ENCODE assay signal across 21 cellular contexts in the genomic region with DNA sequence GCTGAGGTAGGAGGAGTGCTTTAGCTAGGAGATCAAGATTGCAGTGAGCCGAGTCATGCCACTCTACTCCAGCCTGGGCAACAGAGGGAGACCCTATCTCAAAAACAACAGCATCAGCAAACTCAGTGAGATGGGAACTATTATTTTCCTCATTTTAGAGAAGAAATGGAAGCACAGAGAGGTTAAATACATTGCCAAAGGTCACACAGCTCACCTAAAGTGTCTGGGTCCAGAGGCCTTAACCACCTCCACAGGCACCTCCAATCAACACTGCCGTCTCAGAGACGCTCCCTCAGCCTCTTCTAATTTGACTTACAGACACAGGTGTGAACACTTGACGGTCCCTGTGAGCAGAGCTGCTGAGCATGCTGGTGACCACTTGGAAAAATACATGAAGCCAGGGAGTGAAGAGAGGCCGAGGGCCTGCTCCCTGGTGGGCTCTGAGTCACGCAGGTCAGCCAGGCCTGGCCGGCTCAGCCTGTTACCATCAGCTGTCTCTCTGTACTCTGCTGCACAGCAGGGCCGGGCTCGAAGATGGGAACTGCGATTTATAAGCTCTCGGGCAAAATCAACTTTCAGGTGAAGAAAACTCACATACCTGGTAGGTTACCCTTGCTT.
A peak's percentile ranks its signal among the peaks of the same experiment; 100 is the strongest.
DNase-seq lines count a peak whose midpoint lies in the region; ATAC-seq and TF ChIP-seq lines count a peak whose summit lies in the region.
"Had no signal": no experiment of that assay in that cellular context is flagged by ENCODE, and none has a peak within 500 bp of the region (broad histone marks: within the 10 kb centered on the region; RNA-seq: fewer than 3 reads in every experiment).

No MANE protein-coding gene starts in this region.

- peak overlapping the region; percentile 9; the same call in 1 of the 2 replicates for H3K9ac ChIP-seq in MM.1S (ENCODE audit: low read length)
- H3K9ac ChIP-seq in endodermal cell (ENCODE audit: extremely low read depth, low read length, poor library complexity, severe bottlenecking): no peak overlapping the region

- no peak overlapping the region for H3K27ac Mint-ChIP-seq in endodermal cell
- peak overlapping the region in 2 of 3 experiments; percentile 56 to 58 for H3K27ac Mint-ChIP-seq in nephron
- H3K27ac Mint-ChIP-seq: CD4-positive, alpha-beta T cell had no signal

- no peak overlapping the region for H3K4me3 ChIP-seq in AG04450 (ENCODE audit: low read depth, low read length)
- peak overlapping the region; percentile 59 for H3K4me3 ChIP-seq in MM.1S (ENCODE audit: low read length)
- no peak overlapping the region for H3K4me3 ChIP-seq in endodermal cell (ENCODE audit: low read length)

- H3K27ac ChIP-seq in AG04450 (ENCODE audit: low read depth, low read length) (peak overlapping the region; percentile 31), MM.1S (ENCODE audit: low read length) (0 out of 2 replicates have a peak overlapping the region, but pooled peaks have one; percentile 21), endodermal cell (ENCODE audit: low read depth, low read length) (no peak overlapping the region)

- no peaks in the 10 kb centered on the region; the same call in 1 of the 2 replicates for H3F3A ChIP-seq in MM.1S (ENCODE audit: insufficient read depth, low read length)

- H3K27me3 Mint-ChIP-seq in endodermal cell (ENCODE audit: insufficient read depth): peaks cover 3% of the 10 kb centered on the region
- no peaks in the 10 kb centered on the region for H3K27me3 Mint-ChIP-seq in nephron (ENCODE audit: low read depth)
- H3K27me3 Mint-ChIP-seq: CD4-positive, alpha-beta T cell had no signal

- H3K36me3 Mint-ChIP-seq in endodermal cell (ENCODE audit: low read depth) (no peaks in the 10 kb centered on the region), nephron (ENCODE audit: low read depth) (no peaks in the 10 kb centered on the region)

- H3K36me3 ChIP-seq in MM.1S (replicated peaks; ENCODE audit: insufficient read depth, low read length): no peaks in the 10 kb centered on the region
- no peaks in the 10 kb centered on the region for H3K36me3 ChIP-seq in endodermal cell (ENCODE audit: control insufficient read depth, insufficient read depth, low read length)

- H3K9me2 ChIP-seq in MM.1S (replicated peaks; ENCODE audit: insufficient read depth, low read length): no peaks in the 10 kb centered on the region

- H3K27me3 ChIP-seq in AG04450 (ENCODE audit: control insufficient read depth, insufficient read depth, low read length): no peaks in the 10 kb centered on the region
- no peaks in the 10 kb centered on the region for H3K27me3 ChIP-seq in MM.1S (replicated peaks; ENCODE audit: insufficient read depth, low read length)
- H3K27me3 ChIP-seq in endodermal cell (ENCODE audit: control insufficient read depth, insufficient read depth, low read length, poor library complexity, severe bottlenecking): no peaks in the 10 kb centered on the region

- peaks cover 5% of the 10 kb centered on the region for H3K4me1 Mint-ChIP-seq in endodermal cell
- H3K4me1 Mint-ChIP-seq in nephron: peaks cover 40% of the 10 kb centered on the region

- CTCF ChIA-PET in AG04450 (lab: Charles Lee): interaction anchor here (0.6 to 2.1 kb wide), 3 partner anchors 17 to 143 kb away, joined by 5 to 8 read pairs (median 6); no protein-coding TSS in a partner anchor

- no peaks in the 10 kb centered on the region for H3K4me1 ChIP-seq in MM.1S (ENCODE audit: low read length)
- H3K4me1 ChIP-seq in endodermal cell (ENCODE audit: control insufficient read depth, insufficient read depth, low read length): no peaks in the 10 kb centered on the region

- H3K4me3 Mint-ChIP-seq in endodermal cell: no peak overlapping the region
- peak overlapping the region in 1 of 3 experiments; percentile 70 for H3K4me3 Mint-ChIP-seq in nephron
- H3K4me3 Mint-ChIP-seq: CD4-positive, alpha-beta T cell had no signal

- H3K4me2 ChIP-seq in MM.1S (ENCODE audit: low read depth, low read length): peak overlapping the region; percentile 69

- POLR2A ChIA-PET in AG04450 (lab: Yijun Ruan, JAX): no interaction called here

- no peak for ATAC-seq in HG02840 (IDR thresholded peaks at IDR 0.05; ENCODE audit: low FRiP score, unreplicated experiment)

- H3K79me2 ChIP-seq in MM.1S (ENCODE audit: low read length): no peaks in the 10 kb centered on the region

- H3K9me3 Mint-ChIP-seq in endodermal cell (no peaks in the 10 kb centered on the region), nephron (no peaks in the 10 kb centered on the region)
- H3K9me3 Mint-ChIP-seq: CD4-positive, alpha-beta T cell had no signal

- H3K9me3 ChIP-seq in AG04450 (ENCODE audit: control insufficient read depth, insufficient read depth, low read length) (no peaks in the 10 kb centered on the region), MM.1S (replicated peaks; ENCODE audit: insufficient read depth, low read length) (no peaks in the 10 kb centered on the region), endodermal cell (ENCODE audit: control insufficient read depth, low read length) (no peaks in the 10 kb centered on the region)

- DNase-seq in AG04450 (ENCODE audit: low read depth, low spot score): no peak
- no peak for DNase-seq in MM.1S
- peak; percentile 64 for DNase-seq in endodermal cell
- no peak for DNase-seq in NCI-H1436 treated with DMSO at 0.1 percent for 48 hours (lab: John Stamatoyannopoulos, UW)
- DNase-seq in COR-L47 (lab: John Stamatoyannopoulos, UW): no peak
- no peak for DNase-seq in SIG-M5 (lab: John Stamatoyannopoulos, UW)
- DNase-seq: Calu3; CD4-positive, alpha-beta T cell; EL; GOT3; KG1; NCI-H1436; NCI-H2029; NCI-H2171; NCI-H446; NCI-H526 treated with DMSO at 0.1 percent for 48 hours; NK-92 treated with Interleukin-12 subunit alpha and Interleukin-12 subunit beta, amount 100 ng/mL, for 24 hours; OCI-M1; Right ventricle myocardium superior had no signal

- 90 to 92% methylated on average over 9 to 11 of the region's 11 CpGs for WGBS in endodermal cell (ENCODE audit: insufficient coverage in 1 of 2, insufficient read length in 1 of 2), 2 experiments

- peak overlapping the region; percentile 95 for H2AFZ ChIP-seq in MM.1S (ENCODE audit: low read length)

- TF ChIP-seq CTCF in AG04450 (IDR thresholded peaks at IDR 0.05; ENCODE audit: low read depth, low read length): no peak
- TF ChIP-seq CTCF in MM.1S (IDR thresholded peaks at IDR 0.05; ENCODE audit: low read length): no peak
- no peak for TF ChIP-seq CTCF in endodermal cell (conservative IDR thresholded peaks at IDR 0.05)
- TF ChIP-seq CTCF in nephron (IDR thresholded peaks at IDR 0.05; ENCODE audit: unreplicated experiment in 3 of 3): no peak

- no peaks in the 10 kb centered on the region for H4K20me1 ChIP-seq in MM.1S (ENCODE audit: insufficient read depth, low read length)
